In the genomic region with DNA sequence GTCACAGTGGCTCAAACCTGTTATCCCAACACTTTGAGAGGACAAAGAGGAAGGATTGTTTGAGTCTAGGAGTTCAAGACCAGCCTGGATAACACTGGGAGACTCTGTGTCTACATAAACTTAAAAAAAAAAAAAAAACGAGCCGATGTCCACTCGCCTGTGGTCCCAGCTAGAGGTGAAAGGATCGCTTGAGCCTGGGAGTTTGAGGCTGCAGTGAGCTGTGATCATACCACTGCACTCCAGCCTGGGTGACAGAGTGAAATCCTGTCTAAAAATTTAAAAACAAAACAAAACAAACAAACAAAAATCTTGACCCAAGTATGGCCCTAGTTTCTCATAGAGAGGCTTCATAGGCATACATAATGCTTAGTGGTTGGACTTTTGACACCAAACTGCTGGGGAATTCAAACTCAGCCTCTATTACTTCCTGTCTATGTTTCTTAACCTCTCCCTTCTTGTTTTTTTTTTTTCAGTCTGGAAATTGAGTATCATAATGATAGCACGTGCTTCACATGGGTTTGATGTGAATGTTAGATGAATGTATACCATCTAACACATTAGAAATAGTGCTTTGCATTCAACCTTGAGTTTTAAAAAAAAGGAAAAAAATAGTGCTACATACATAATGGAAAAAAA, we compare ENCODE assay signal across 24 cellular contexts. TPM values are rescaled to one million over a fixed set of nuclear protein-coding genes. Genes with fewer than 3 reads are reported as not detected.
DNase-seq lines count a peak whose midpoint lies in the region; ATAC-seq, FAIRE-seq and TF ChIP-seq lines count a peak whose summit lies in the region.
"Had no signal": no experiment of that assay in that cellular context is flagged by ENCODE, and none has a peak within 500 bp of the region (broad histone marks: within the 10 kb centered on the region; RNA-seq: fewer than 3 reads in every experiment).

No MANE protein-coding gene starts in this region.

- H3K36me3 ChIP-seq in HepG2 (replicated peaks in 1 of 2; ENCODE audit: control insufficient read depth in 1 of 2, insufficient read depth in 2 of 2, low read length in 2 of 2) (no peaks in the 10 kb centered on the region), right lobe of liver (no peaks in the 10 kb centered on the region)
- H3K36me3 ChIP-seq: adrenal gland, cardiac muscle cell, left ventricle myocardium inferior, SJSA1, thyroid gland had no signal

- peaks cover 6% of the 10 kb centered on the region for H3K4me1 Mint-ChIP-seq in activated naive CD8-positive, alpha-beta T cell treated with anti-CD3 and anti-CD28 coated beads, Interleukin-2, amount 50 U/mL, for 24 hours
- H3K4me1 Mint-ChIP-seq: WTC11 had no signal

- TF ChIP-seq RAD21 in HepG2 (CRISPR knock-in tag; IDR thresholded peaks at IDR 0.05): no peak

- H3K27me3 ChIP-seq in HepG2 (ENCODE audit: control insufficient read depth in 1 of 2, insufficient read depth in 2 of 2, low read length in 2 of 2): no peaks in the 10 kb centered on the region
- H3K27me3 ChIP-seq in right lobe of liver: no peaks in the 10 kb centered on the region
- H3K27me3 ChIP-seq: adrenal gland, SJSA1, thyroid gland had no signal

- peak overlapping the region; percentile 29 for H2AFZ ChIP-seq in HepG2 (ENCODE audit: low read length)

- in situ Hi-C loops in HepG2 (cut with HindIII; ENCODE audit: extremely low pct_ligation_motif_present, low pct_unique_long_range_greater_than_20kb): no loop called here

- no peak for TF ChIP-seq CTCF in HepG2 (CRISPR knock-in tag; IDR thresholded peaks at IDR 0.05)
- TF ChIP-seq CTCF in right lobe of liver (IDR thresholded peaks at IDR 0.05): no peak

- no peaks in the 10 kb centered on the region for H3K9me3 ChIP-seq in HepG2 (ENCODE audit: low read length)
- H3K9me3 ChIP-seq in right lobe of liver: no peaks in the 10 kb centered on the region
- H3K9me3 ChIP-seq: adrenal gland, left ventricle myocardium inferior, SJSA1, thyroid gland had no signal

- ATAC-seq in HepG2 (peak; percentile 89), right lobe of liver (no peak), left colon (peak; percentile 67), HG02970 (IDR thresholded peaks at IDR 0.05; ENCODE audit: low FRiP score, unreplicated experiment) (no peak)
- ATAC-seq in activated naive CD8-positive, alpha-beta T cell treated with anti-CD3 and anti-CD28 coated beads, Interleukin-2, amount 50 U/mL, for 24 hours: no peak
- ATAC-seq: esophagus mucosa, Panc1, WTC11 had no signal

- 0 out of 4 replicates have a peak, but pooled peaks of 1 of the 2 experiments have one; percentile 31 for TF ChIP-seq EP300 in HepG2 (IDR thresholded peaks at IDR 0.05; ENCODE audit: low read depth in 2 of 2, low read length in 2 of 2)
- TF ChIP-seq EP300 in HepG2 (CRISPR knock-in tag; IDR thresholded peaks at IDR 0.05; ENCODE audit: borderline replicate concordance): no peak

- H3K79me2 ChIP-seq in HepG2 (ENCODE audit: insufficient read depth, low read length): no peaks in the 10 kb centered on the region

- peaks cover 27% of the 10 kb centered on the region for H3K27me3 Mint-ChIP-seq in activated naive CD8-positive, alpha-beta T cell treated with anti-CD3 and anti-CD28 coated beads, Interleukin-2, amount 50 U/mL, for 24 hours

- CTCF ChIA-PET in HepG2 (lab: Yijun Ruan, JAX; ENCODE audit: low intra/inter-chr PET ratio, low total read pairs): no interaction called here

- H3K27ac ChIP-seq in HepG2 (ENCODE audit: extremely low read length, insufficient read depth, low read length): peak overlapping the region; percentile 43
- H3K27ac ChIP-seq in right lobe of liver: no peak overlapping the region
- H3K27ac ChIP-seq: adrenal gland, cardiac muscle cell, dorsolateral prefrontal cortex, left ventricle myocardium inferior, SJSA1, thyroid gland had no signal

- POLR2A ChIA-PET in HepG2 (lab: Yijun Ruan, JAX): no interaction called here

- WGBS in HepG2 (ENCODE audit: low lambda C conversion rate): 10% methylated on average over 5 of the region's 5 CpGs
- WGBS in right lobe of liver (ENCODE audit: insufficient coverage, low coverage, low lambda C conversion rate, missing lambda C conversion rate): 66% methylated on average over 5 of the region's 5 CpGs

- H3K4me1 ChIP-seq in HepG2 (ENCODE audit: insufficient read depth, low read length): peaks cover 28% of the 10 kb centered on the region
- no peaks in the 10 kb centered on the region for H3K4me1 ChIP-seq in right lobe of liver
- H3K4me1 ChIP-seq: adrenal gland, left ventricle myocardium inferior, thyroid gland had no signal

- no peak overlapping the region for H3K4me3 Mint-ChIP-seq in activated naive CD8-positive, alpha-beta T cell treated with anti-CD3 and anti-CD28 coated beads, Interleukin-2, amount 50 U/mL, for 24 hours
- H3K4me3 Mint-ChIP-seq: activated CD4-positive, alpha-beta memory T cell treated with anti-CD3 and anti-CD28 coated beads, Interleukin-2, amount 10 ng/mL, durations not matched to agents 7 days and 5 days; CD4-positive, alpha-beta memory T cell; WTC11 had no signal

- DNase-seq in HepG2 (ENCODE audit: low spot score) (peak; percentile 46), right lobe of liver (no peak), left colon (no peak), stromal cell of bone marrow (ENCODE audit: low read depth) (peak; percentile 6), SIG-M5 treated with dmso at 0.1 percent for 504 hours (lab: John Stamatoyannopoulos, UW; ENCODE audit: unreplicated experiment) (no peak), NCI-H2171 (lab: John Stamatoyannopoulos, UW) (no peak)
- DNase-seq in activated naive CD8-positive, alpha-beta T cell treated with anti-CD3 and anti-CD28 coated beads, Interleukin-2, amount 50 U/mL, for 24 hours: no peak
- DNase-seq: activated CD4-positive, alpha-beta memory T cell treated with anti-CD3 and anti-CD28 coated beads, Interleukin-2, amount 10 ng/mL, durations not matched to agents 7 days and 5 days; adrenal gland; CD4-positive, alpha-beta memory T cell; DMS53; dorsolateral prefrontal cortex; left ventricle myocardium inferior; NCI-H1417 treated with DMSO at 0.1 percent for 48 hours; NCI-H2171 treated with DMSO at 0.1 percent for 48 hours; NCI-H748 treated with DMSO at 0.1 percent for 48 hours; nucleus accumbens; thyroid gland had no signal

- no peak for TF ChIP-seq POLR2A in HepG2 (IDR thresholded peaks at IDR 0.05; ENCODE audit: insufficient read depth in 1 of 2, low read depth in 2 of 2, low read length in 2 of 2)
- no peak for TF ChIP-seq POLR2A in right lobe of liver (IDR thresholded peaks at IDR 0.05)

- 0 out of 2 replicates have a peak overlapping the region, but pooled peaks have one; percentile 33 for H3K9ac ChIP-seq in HepG2 (ENCODE audit: insufficient read depth, low read depth, low read length)

- no peaks in the 10 kb centered on the region for H3K36me3 Mint-ChIP-seq in activated naive CD8-positive, alpha-beta T cell treated with anti-CD3 and anti-CD28 coated beads, Interleukin-2, amount 50 U/mL, for 24 hours (ENCODE audit: low read depth)
- H3K36me3 Mint-ChIP-seq: CD4-positive, alpha-beta memory T cell had no signal

- no peaks in the 10 kb centered on the region for H4K20me1 ChIP-seq in HepG2 (ENCODE audit: insufficient read depth, low read length)

- intact Hi-C loops in HepG2 (cut with micrococcal nuclease; ENCODE audit: unreplicated experiment): no loop called here
- intact Hi-C loops in right lobe of liver (cut with DNase I): no loop called here
- intact Hi-C loops in left colon (cut with DNase I, micrococcal nuclease): no loop called here

- H3K9me3 Mint-ChIP-seq in activated naive CD8-positive, alpha-beta T cell treated with anti-CD3 and anti-CD28 coated beads, Interleukin-2, amount 50 U/mL, for 24 hours: peaks cover 4% of the 10 kb centered on the region

- H3K27ac Mint-ChIP-seq in activated naive CD8-positive, alpha-beta T cell treated with anti-CD3 and anti-CD28 coated beads, Interleukin-2, amount 50 U/mL, for 24 hours: peak overlapping the region; percentile 6
- H3K27ac Mint-ChIP-seq: activated CD4-positive, alpha-beta memory T cell treated with anti-CD3 and anti-CD28 coated beads, Interleukin-2, amount 10 ng/mL, durations not matched to agents 7 days and 5 days; CD4-positive, alpha-beta memory T cell; WTC11 had no signal

- peak overlapping the region in 1 of 3 experiments; percentile 24; a peak in 1 of 6 replicates for H3K4me3 ChIP-seq in HepG2 (replicated peaks in 1 of 3; ENCODE audit: insufficient read depth in 1 of 3, low read depth in 2 of 3, low read length in 3 of 3)
- H3K4me3 ChIP-seq in right lobe of liver: no peak overlapping the region
- H3K4me3 ChIP-seq: adrenal gland, cardiac muscle cell, dorsolateral prefrontal cortex, left ventricle myocardium inferior, SJSA1, thyroid gland had no signal

- no TSS peak for BruUV-seq in HepG2 (replicated peaks; lab: Mats Ljungman, UMichigan)

- FAIRE-seq in HepG2 (lab: Jason Lieb, UNC): peak; percentile 15

- H3K4me2 ChIP-seq in HepG2 (ENCODE audit: low read depth, low read length): peak overlapping the region; percentile 66

RNA-seq across cellular contexts. Expression of gene CAPN7, which starts 46.4 kb away (rescaled TPM):
- total RNA-seq in HepG2 (2016; rRNA removed; fragmentation: Illumina TruSeq; extraction: Trizol) (36.8 and 52.2 TPM in 2 replicates), right lobe of liver (10 to 100 TPM; 20.1 to 32.8 (median 23.1) TPM), left colon (10 to 100 TPM; 33.6 to 39.0 TPM)
- 12.2 and 14.2 TPM in 2 replicates for total RNA-seq in HepG2 (2016; cell fraction: cytosol; rRNA removed; fragmentation: Illumina TruSeq; extraction: Trizol; ENCODE audit: low read depth)
- 37.8 and 54.6 TPM in 2 replicates for total RNA-seq in HepG2 (2016; cell fraction: insoluble cytoplasmic fraction; rRNA removed; fragmentation: Illumina TruSeq; extraction: Trizol)
- 23.6 and 27.6 TPM in 2 replicates for total RNA-seq in HepG2 (2016; cell fraction: membrane; rRNA removed; fragmentation: Illumina TruSeq; extraction: Trizol)
- total RNA-seq in HepG2 (2016; cell fraction: nucleus; rRNA removed; fragmentation: Illumina TruSeq; extraction: Trizol): 45.6 and 49.6 TPM in 2 replicates
- polyA plus RNA-seq in HepG2 (2011; rRNA removed): 15.7 and 16.7 TPM in 2 replicates
- 9.4 and 11.4 TPM in 2 replicates for polyA plus RNA-seq in HepG2 (2011; cell fraction: cytosol; rRNA removed)
- 36.9 and 46.1 TPM in 2 replicates for polyA plus RNA-seq in HepG2 (2011; cell fraction: nucleus; rRNA removed)
- polyA plus RNA-seq in HepG2 (2012): 22.7 and 25.6 TPM in 2 replicates
- 3.2 and 3.4 TPM in 2 replicates for polyA plus RNA-seq in HepG2 (2016; cell fraction: cytosol; fragmentation: Illumina TruSeq; extraction: Trizol; ENCODE audit: low read depth)
- polyA plus RNA-seq in HepG2 (2016; cell fraction: insoluble cytoplasmic fraction; fragmentation: Illumina TruSeq; extraction: Trizol; ENCODE audit: low read depth): 35.3 and 39.5 TPM in 2 replicates
- polyA plus RNA-seq in HepG2 (2016; cell fraction: membrane; fragmentation: Illumina TruSeq; extraction: Trizol; ENCODE audit: low read depth): 11.5 and 11.8 TPM in 2 replicates
- polyA plus RNA-seq in HepG2 (2016; cell fraction: nucleus; fragmentation: Illumina TruSeq; extraction: Trizol; ENCODE audit: insufficient read depth, low read depth): 29.5 and 33.2 TPM in 2 replicates
- 20.1 and 20.5 TPM in 2 replicates for polyA minus RNA-seq in HepG2 (2011; rRNA and poly(A)+ RNA removed; ENCODE audit: low replicate concordance)
- polyA minus RNA-seq in HepG2 (2011; cell fraction: cytosol; rRNA and poly(A)+ RNA removed): 13.6 and 21.3 TPM in 2 replicates
- 94.9 and 101 TPM in 2 replicates for polyA minus RNA-seq in HepG2 (2011; cell fraction: nucleus; rRNA and poly(A)+ RNA removed)

Comparison
In these comparisons a context has a peak if more than half of its experiments do, and no peak if none do; other contexts are left out.
1. ATAC-seq: peak in HepG2 (single experiment) and left colon (single experiment); none in right lobe of liver (0 of 4), activated naive CD8-positive, alpha-beta T cell treated with anti-CD3 and anti-CD28 coated beads, Interleukin-2, amount 50 U/mL, for 24 hours (single experiment) and HG02970 (single experiment).
2. DNase-seq: peak in HepG2 (single experiment) and stromal cell of bone marrow (single experiment); none in right lobe of liver (0 of 3), activated naive CD8-positive, alpha-beta T cell treated with anti-CD3 and anti-CD28 coated beads, Interleukin-2, amount 50 U/mL, for 24 hours (single experiment), left colon (0 of 2), SIG-M5 treated with dmso at 0.1 percent for 504 hours (single experiment) and NCI-H2171 (single experiment).